In the genomic region with DNA sequence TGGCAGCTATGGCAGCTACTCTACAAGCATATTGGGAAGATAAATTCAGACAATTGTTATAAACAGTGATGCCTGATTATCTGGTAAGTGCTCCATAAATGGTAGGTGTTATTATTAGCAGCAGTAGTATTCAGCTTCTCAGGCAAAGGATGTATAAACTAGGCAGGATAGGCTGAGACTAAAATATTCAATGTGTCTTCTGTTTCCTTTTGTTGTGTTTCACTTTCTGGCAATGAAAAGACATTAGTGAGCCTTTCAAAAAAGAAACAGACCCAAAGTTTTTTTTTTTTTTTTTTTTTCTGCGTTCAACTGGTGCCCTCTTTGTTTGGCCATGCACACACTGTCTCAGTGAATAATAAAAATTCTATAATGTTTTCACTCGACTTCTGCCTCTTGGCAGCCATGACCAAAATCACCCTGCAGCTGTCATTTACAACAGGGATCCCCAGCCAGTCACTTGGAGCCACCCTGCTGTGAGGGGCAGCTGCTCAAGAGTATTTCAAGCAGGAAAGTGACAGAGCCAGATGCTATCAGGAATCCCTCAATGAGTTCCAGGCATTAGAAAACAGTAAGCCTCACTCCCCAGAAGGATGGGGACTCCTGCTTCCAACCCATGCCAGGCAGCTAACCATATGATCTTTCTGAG, we compare ENCODE assay signal across 11 cellular contexts. TPM values are rescaled to one million over a fixed set of nuclear protein-coding genes. Genes with fewer than 3 reads are reported as not detected.
A peak's percentile ranks its signal among the peaks of the same experiment; 100 is the strongest.
DNase-seq lines count a peak whose midpoint lies in the region; ATAC-seq and TF ChIP-seq lines count a peak whose summit lies in the region.
"Had no signal": no experiment of that assay in that cellular context is flagged by ENCODE, and none has a peak within 500 bp of the region (broad histone marks: within the 10 kb centered on the region; RNA-seq: fewer than 3 reads in every experiment).

No MANE protein-coding gene starts in this region.

- H3K4me3 ChIP-seq in dorsolateral prefrontal cortex (peak overlapping the region in 3 of 59 donors; percentile 8 to 14 (median 13)), osteoblast (ENCODE audit: insufficient read depth, low read length) (no peak overlapping the region), foreskin fibroblast (ENCODE audit: low read depth in 1 of 2, low read length in 2 of 2) (no peak overlapping the region), psoas muscle (no peak overlapping the region)
- H3K4me3 ChIP-seq: GM12878 had no signal

- H3K4me1 Mint-ChIP-seq in H9: peaks cover 33% of the 10 kb centered on the region in 2 experiments

- peaks cover 3 to 16% (median 6%) of the 10 kb centered on the region in 3 experiments; a peak in 6 of 7 replicates for H3K36me3 Mint-ChIP-seq in H9 (ENCODE audit: insufficient read depth in 1 of 3, low read depth in 3 of 3)

- H4K5ac ChIP-seq in H9 (ENCODE audit: insufficient read length, low read depth, low read length): no peak overlapping the region

- H3K9me3 ChIP-seq in H9 (ENCODE audit: control insufficient read depth, low read depth, low read length) (no peaks in the 10 kb centered on the region), osteoblast (ENCODE audit: low read depth, low read length) (no peaks in the 10 kb centered on the region), psoas muscle (no peaks in the 10 kb centered on the region)

- no peaks in the 10 kb centered on the region for H3K79me2 ChIP-seq in H9 (ENCODE audit: insufficient read depth, low read length)
- no peaks in the 10 kb centered on the region for H3K79me2 ChIP-seq in osteoblast (ENCODE audit: insufficient read depth, low read length)

- H3K27ac ChIP-seq in H9 (ENCODE audit: insufficient read length, low read depth, low read length) (no peak overlapping the region), dorsolateral prefrontal cortex (peak overlapping the region; percentile 41 to 96 (median 82)), osteoblast (ENCODE audit: low read depth, low read length) (no peak overlapping the region), psoas muscle (no peak overlapping the region)

- peaks cover 3 to 6% of the 10 kb centered on the region in 2 experiments for H3K9me3 Mint-ChIP-seq in H9

- H2BK20ac ChIP-seq in H9 (ENCODE audit: low read depth, low read length, poor library complexity, severe bottlenecking): no peak overlapping the region

- TF ChIP-seq CTCF in H9 (conservative IDR thresholded peaks at IDR 0.05) (no peak), dorsolateral prefrontal cortex (IDR thresholded peaks at IDR 0.05 in 54 of 56, conservative IDR thresholded peaks at IDR 0.05 in 2 of 56; ENCODE audit: low read depth in 1 of 56, partially characterized antibody in 56 of 56) (peak in 9 of 56 donors; percentile 9 to 31 (median 12)), osteoblast (IDR thresholded peaks at IDR 0.05; ENCODE audit: extremely low read depth, low read depth, low read length) (no peak), foreskin fibroblast (IDR thresholded peaks at IDR 0.05; ENCODE audit: low read depth, low read length) (no peak), psoas muscle (IDR thresholded peaks at IDR 0.05) (no peak)

- no peak overlapping the region for H3K9ac ChIP-seq in H9 (ENCODE audit: extremely low read depth, insufficient read length, low read length)

- no peaks in the 10 kb centered on the region for H3K23me2 ChIP-seq in H9 (ENCODE audit: insufficient read length, low read depth, low read length, poor library complexity, severe bottlenecking)

- H2AFZ ChIP-seq in H9 (ENCODE audit: low read length): no peak overlapping the region
- H2AFZ ChIP-seq in osteoblast (ENCODE audit: low read length): peak overlapping the region; percentile 48

- no peaks in the 10 kb centered on the region for H3K79me1 ChIP-seq in H9 (ENCODE audit: insufficient read depth, low read depth, low read length, poor library complexity, severe bottlenecking)

- H3K56ac ChIP-seq in H9 (ENCODE audit: insufficient read length, low read depth, low read length): no peak overlapping the region

- no peak overlapping the region for H2BK15ac ChIP-seq in H9 (ENCODE audit: low read depth, low read length)

- no peak overlapping the region for H3K4me3 Mint-ChIP-seq in H9

- H3K4me2 ChIP-seq in H9 (ENCODE audit: insufficient read depth, insufficient read length, low read length) (no peak overlapping the region), osteoblast (ENCODE audit: insufficient read depth, low read length) (no peak overlapping the region)

- H4K91ac ChIP-seq in H9 (ENCODE audit: insufficient read length, low read depth, low read length): no peak overlapping the region

- peak overlapping the region in 2 of 3 experiments; percentile 22 to 85; a peak in 4 of 7 replicates for H3K27ac Mint-ChIP-seq in H9

- no CpG with 5 or more reads among the region's 2 CpGs for WGBS in H9 (ENCODE audit: extremely low coverage, insufficient read length, low lambda C conversion rate)
- WGBS in psoas muscle, 3 donors: 16 to 21% (median 20%) methylated on average over 2 of the region's 2 CpGs

- no peak overlapping the region for H2BK5ac ChIP-seq in H9 (ENCODE audit: insufficient read length, low read length)

- H2BK12ac ChIP-seq in H9 (ENCODE audit: insufficient read length, low read depth, low read length): peak overlapping the region; percentile 25

- no peak overlapping the region for H3K14ac ChIP-seq in H9 (ENCODE audit: insufficient read depth, low read length)

- no peak overlapping the region for H2BK120ac ChIP-seq in H9 (ENCODE audit: low read depth, low read length, poor library complexity, severe bottlenecking)

- no peak overlapping the region for H4K8ac ChIP-seq in H9 (replicated peaks; ENCODE audit: insufficient read length, low read depth, low read length)

- H3K36me3 ChIP-seq in osteoblast (ENCODE audit: insufficient read depth, low read length) (no peaks in the 10 kb centered on the region), psoas muscle (ENCODE audit: insufficient read depth in 1 of 2, low read depth in 1 of 2) (no peaks in the 10 kb centered on the region)

- H3K27me3 Mint-ChIP-seq in H9 (ENCODE audit: low read depth): no peaks in the 10 kb centered on the region

- DNase-seq in H9: peak; percentile 39
- peak; percentile 99 for DNase-seq in NCI-H446 treated with DMSO at 0.1 percent for 48 hours (lab: John Stamatoyannopoulos, UW)
- peak in 8 of 10 donors; percentile 8 to 70 (median 41) for DNase-seq in dorsolateral prefrontal cortex
- no peak for DNase-seq in osteoblast (ENCODE audit: insufficient read length, low spot score, missing footprints)
- DNase-seq in SKM-1 treated with dmso at 0.1 percent for 144 hours (lab: John Stamatoyannopoulos, UW; ENCODE audit: unreplicated experiment): no peak
- DNase-seq in AML-193 (lab: John Stamatoyannopoulos, UW): no peak
- no peak for DNase-seq in foreskin fibroblast
- DNase-seq in psoas muscle: no peak
- DNase-seq: amniotic stem cell; stimulated activated CD4-positive, alpha-beta T cell treated with anti-CD3 and anti-CD28 coated beads, Interleukin-1b, Interleukin-23, amount 100 ng/mL, for 48 hours had no signal

- H3K4me1 ChIP-seq in H9 (ENCODE audit: insufficient read depth, low read length): peaks cover 13% of the 10 kb centered on the region
- H3K4me1 ChIP-seq in osteoblast (ENCODE audit: insufficient read depth, low read length): no peaks in the 10 kb centered on the region
- peaks cover 3% of the 10 kb centered on the region for H3K4me1 ChIP-seq in psoas muscle

- no peak overlapping the region for H2AK5ac ChIP-seq in H9 (ENCODE audit: insufficient read length, low read length)

- ATAC-seq in psoas muscle: no peak
- ATAC-seq: GM12878 had no signal

- no peak overlapping the region for H3K23ac ChIP-seq in H9 (ENCODE audit: insufficient read length, low read depth, low read length)

- intact Hi-C loops in dorsolateral prefrontal cortex (cut with DNase I): no loop called here
- intact Hi-C loops in psoas muscle (cut with DNase I): no loop called here

- H4K20me1 ChIP-seq in H9 (ENCODE audit: control insufficient read depth, insufficient read depth, insufficient read length) (no peaks in the 10 kb centered on the region), osteoblast (ENCODE audit: insufficient read depth, low read length) (no peaks in the 10 kb centered on the region)

- H3K18ac ChIP-seq in H9 (ENCODE audit: insufficient read length, low read depth, low read length): no peak overlapping the region

- no peak overlapping the region for H3K4ac ChIP-seq in H9 (ENCODE audit: low read depth, low read length)

- H3K27me3 ChIP-seq in H9 (ENCODE audit: insufficient read depth, low read length) (no peaks in the 10 kb centered on the region), dorsolateral prefrontal cortex (no peaks in the 10 kb centered on the region), osteoblast (ENCODE audit: insufficient read depth, low read length) (no peaks in the 10 kb centered on the region), psoas muscle (ENCODE audit: insufficient read depth in 3 of 3, low read length in 2 of 3) (no peaks in the 10 kb centered on the region)

- H3T11ph ChIP-seq in H9 (ENCODE audit: low read length): no peak overlapping the region

RNA-seq across cellular contexts. Expression of a gene that starts 44.0 kb away (rescaled TPM):
- total RNA-seq in H9 (2021) (78.0 and 80.3 TPM in 2 replicates), dorsolateral prefrontal cortex (100 to 1,000 TPM in 71 of 120 experiments, 10 to 100 TPM in 49; 47.7 to 446 (median 107) TPM), osteoblast (69.5 and 81.8 TPM in 2 replicates), psoas muscle (10 to 100 TPM; 12.8 to 18.3 (median 15.7) TPM)
- 10 to 100 TPM in 1 of 3 donors, 1 to 10 TPM in 2; 4.2 to 10.3 (median 7.1) TPM for polyA plus RNA-seq in psoas muscle

Comparison
In these comparisons a context has a peak if more than half of its experiments do, and no peak if none do; other contexts are left out.
1. DNase-seq: peak in H9 (single experiment), NCI-H446 treated with DMSO at 0.1 percent for 48 hours (single experiment) and dorsolateral prefrontal cortex (8 of 10); none in osteoblast (single experiment), SKM-1 treated with dmso at 0.1 percent for 144 hours (single experiment), AML-193 (0 of 2), foreskin fibroblast (0 of 2) and psoas muscle (0 of 2).
2. H3K27ac ChIP-seq: peak in dorsolateral prefrontal cortex (59 of 59); none in H9 (single experiment), osteoblast (single experiment) and psoas muscle (single experiment).